Comparison of ENCODE assay signal across 8 cellular contexts in genomic region chr2:118003396-118003824, GRCh38. TPM values are rescaled to one million over a fixed set of nuclear protein-coding genes. Genes with fewer than 3 reads are reported as not detected.
DNase-seq lines count a peak whose midpoint lies in the region; ATAC-seq, FAIRE-seq and TF ChIP-seq lines count a peak whose summit lies in the region.

No MANE protein-coding gene starts in this region.

- ATAC-seq in GM21390 (IDR thresholded peaks at IDR 0.05; ENCODE audit: unreplicated experiment) (peak; percentile 99), HG03571 (IDR thresholded peaks at IDR 0.05; ENCODE audit: unreplicated experiment) (peak; percentile 99)

- peaks cover 17% of the 10 kb centered on the region for H3K4me1 Mint-ChIP-seq in activated CD4-positive, alpha-beta T cell treated with anti-CD3 and anti-CD28 coated beads, Interleukin-2, amount 10 ng/mL, durations not matched to agents 24 days and 14 days
- H3K4me1 Mint-ChIP-seq in endothelial cell (ENCODE audit: unreplicated experiment), result peaks cover 5% of the 10 kb centered on the region

- peak overlapping the region; percentile 73 for H3K27ac Mint-ChIP-seq in activated CD4-positive, alpha-beta T cell treated with anti-CD3 and anti-CD28 coated beads, Interleukin-2, amount 10 ng/mL, durations not matched to agents 24 days and 14 days
- H3K27ac Mint-ChIP-seq in endothelial cell (ENCODE audit: unreplicated experiment), result no peak overlapping the region

- no peaks in the 10 kb centered on the region for H3K27me3 Mint-ChIP-seq in activated CD4-positive, alpha-beta T cell treated with anti-CD3 and anti-CD28 coated beads, Interleukin-2, amount 10 ng/mL, durations not matched to agents 24 days and 14 days
- no peaks in the 10 kb centered on the region for H3K27me3 Mint-ChIP-seq in endothelial cell (ENCODE audit: unreplicated experiment)

- no peaks in the 10 kb centered on the region for H3K9me3 Mint-ChIP-seq in activated CD4-positive, alpha-beta T cell treated with anti-CD3 and anti-CD28 coated beads, Interleukin-2, amount 10 ng/mL, durations not matched to agents 24 days and 14 days
- H3K9me3 Mint-ChIP-seq in endothelial cell (ENCODE audit: unreplicated experiment), result no peaks in the 10 kb centered on the region

- no peak overlapping the region for H3K4me3 Mint-ChIP-seq in activated CD4-positive, alpha-beta T cell treated with anti-CD3 and anti-CD28 coated beads, Interleukin-2, amount 10 ng/mL, durations not matched to agents 24 days and 14 days
- no peak overlapping the region for H3K4me3 Mint-ChIP-seq in endothelial cell (ENCODE audit: unreplicated experiment)

- intact Hi-C loops in activated CD4-positive, alpha-beta T cell treated with anti-CD3 and anti-CD28 coated beads, Interleukin-2, amount 10 ng/mL, durations not matched to agents 24 days and 14 days (cut with micrococcal nuclease), result loop anchor here (1.0 kb wide), 3 partner anchors 10 to 189 kb away; partner anchors contain the start of gene DDX18

- peak; percentile 76 for TF ChIP-seq CTCF in endothelial cell (IDR thresholded peaks at IDR 0.05; ENCODE audit: unreplicated experiment)

- H3K36me3 Mint-ChIP-seq in activated CD4-positive, alpha-beta T cell treated with anti-CD3 and anti-CD28 coated beads, Interleukin-2, amount 10 ng/mL, durations not matched to agents 24 days and 14 days (ENCODE audit: low read depth), result peaks cover 66% of the 10 kb centered on the region
- H3K36me3 Mint-ChIP-seq in endothelial cell (ENCODE audit: low read depth, unreplicated experiment), result peaks cover 24% of the 10 kb centered on the region

- DNase-seq in ELF-1 (ENCODE audit: low read depth, low spot score) (peak; percentile 74), NCI-H526 (lab: John Stamatoyannopoulos, UW) (peak; percentile 63 to 81), endothelial cell (ENCODE audit: low spot score) (peak; percentile 69), midbrain (lab: John Stamatoyannopoulos, UW) (peak; percentile 85), urothelium cell line (ENCODE audit: low spot score) (peak; percentile 72)
- peak; percentile 90 for DNase-seq in activated CD4-positive, alpha-beta T cell treated with anti-CD3 and anti-CD28 coated beads, Interleukin-2, amount 10 ng/mL, durations not matched to agents 24 days and 14 days

- FAIRE-seq in urothelium cell line (lab: Jason Lieb, UNC), result no peak

RNA-seq across cellular contexts. Expression of gene CCDC93, which starts 10.5 kb away (rescaled TPM):
- total RNA-seq in activated CD4-positive, alpha-beta T cell treated with anti-CD3 and anti-CD28 coated beads, Interleukin-2, amount 10 ng/mL, durations not matched to agents 24 days and 14 days, result 30.3 and 34.4 TPM in 2 replicates
- total RNA-seq in endothelial cell (ENCODE audit: unreplicated experiment), result 64.5 TPM

Comparison
In these comparisons a context has a peak if more than half of its experiments do, and no peak if none do; other contexts are left out.
1. Peak in every context shown above with its lines: DNase-seq and ATAC-seq.